ENCODE assay signal across 29 cellular contexts in the genomic region with DNA sequence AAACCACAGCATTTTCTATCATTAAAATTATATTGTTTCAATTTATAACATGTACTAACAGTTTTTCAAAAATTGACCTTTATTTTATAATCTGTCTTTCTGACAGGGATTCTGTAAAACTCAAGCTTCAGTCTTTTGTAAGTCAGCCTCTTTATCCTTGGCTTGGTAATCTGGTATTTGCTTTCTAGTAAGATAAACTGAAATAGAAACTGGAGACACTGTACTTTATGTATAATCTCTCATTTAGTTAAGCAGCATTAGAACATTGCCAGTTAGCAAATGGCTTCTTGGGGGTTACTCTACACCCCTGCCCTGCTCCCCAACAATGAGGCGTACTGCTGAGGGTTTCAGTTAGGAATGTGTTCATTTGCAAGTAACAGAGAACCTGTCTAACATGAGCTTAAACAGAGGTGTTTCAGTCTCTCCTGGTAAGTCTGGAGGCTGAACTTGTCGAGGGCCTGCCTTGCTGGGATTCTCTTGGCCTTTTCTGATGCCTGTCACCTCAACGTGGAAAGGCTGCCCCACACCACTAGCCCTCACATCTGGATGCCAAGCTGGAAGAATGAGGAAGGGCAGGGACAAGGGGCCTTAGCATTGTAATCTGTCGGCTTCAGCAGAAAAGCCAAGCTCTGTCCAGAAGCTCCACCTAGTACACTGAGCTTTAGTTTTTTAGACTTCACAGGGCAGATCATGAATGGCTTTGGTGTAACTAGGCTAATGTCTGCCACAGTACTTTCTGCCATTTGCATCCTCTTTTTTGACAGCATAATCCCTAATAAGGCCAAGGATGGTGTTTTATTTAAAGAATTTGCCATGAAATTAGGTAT. TPM values are rescaled to one million over a fixed set of nuclear protein-coding genes. Genes with fewer than 3 reads are reported as not detected.
DNase-seq lines count a peak whose midpoint lies in the region; ATAC-seq and TF ChIP-seq lines count a peak whose summit lies in the region.
"Had no signal": no experiment of that assay in that cellular context is flagged by ENCODE, and none has a peak within 500 bp of the region (broad histone marks: within the 10 kb centered on the region; RNA-seq: fewer than 3 reads in every experiment).

No MANE protein-coding gene starts in this region.

- DNase-seq in stimulated activated naive CD8-positive, alpha-beta T cell treated with anti-CD3 and anti-CD28 coated beads, Interleukin-15, amount 100 ng/mL, for 72 hours = no peak
- no peak for DNase-seq in stimulated activated naive CD8-positive, alpha-beta T cell treated with anti-CD3 and anti-CD28 coated beads, Interleukin-15, Interleukin-2, amounts not matched to agents 100 U/mL and 50 U/mL, for 24 hours
- DNase-seq in endodermal cell (no peak), upper lobe of right lung (no peak), MV-4-11 (lab: John Stamatoyannopoulos, UW) (no peak), PC-3 (no peak)
- no peak for DNase-seq in naive thymus-derived CD4-positive, alpha-beta T cell
- DNase-seq: ACHN; activated CD4-positive, alpha-beta T cell treated with anti-CD3 and anti-CD28 coated beads, Interleukin-2, amount 50 U/mL, for 1 hour; adrenal gland; brain microvascular endothelial cell; Caco-2; DND-41; effector CD8-positive, alpha-beta T cell; HCEC 1CT; kidney; NCI-H1417 treated with DMSO at 0.1 percent for 48 hours; NCI-H2081 treated with DMSO at 0.1 percent for 48 hours; NCI-H345; NCI-H82; nucleus accumbens; retina; stimulated activated CD4-positive, alpha-beta T cell treated with anti-CD3 and anti-CD28 coated beads, Interleukin-4, amount 100 ng/mL, for 1 hour; stimulated activated naive B cell treated with anti-CD40 and anti-IgM and Interleukin-4, amounts not matched to agents 10 μg/mL and 1 μg/mL and 100 μg/mL, for 72 hours had no signal

- no TSS peak for BruUV-seq in PC-3 (replicated peaks; lab: Mats Ljungman, UMichigan)

- TF ChIP-seq CTCF in endodermal cell (conservative IDR thresholded peaks at IDR 0.05) = no peak
- no peak for TF ChIP-seq CTCF in upper lobe of right lung (IDR thresholded peaks at IDR 0.05)
- TF ChIP-seq CTCF in PC-3 (conservative IDR thresholded peaks at IDR 0.05; ENCODE audit: low read depth, low read length) = no peak

- H3F3A ChIP-seq in PC-3 (ENCODE audit: low read length, unreplicated experiment) = no peaks in the 10 kb centered on the region

- no peaks in the 10 kb centered on the region for H4K20me1 ChIP-seq in PC-3 (ENCODE audit: low read length)

- no peaks in the 10 kb centered on the region for H3K27me3 Mint-ChIP-seq in stimulated activated naive CD8-positive, alpha-beta T cell treated with anti-CD3 and anti-CD28 coated beads, Interleukin-15, amount 100 ng/mL, for 72 hours
- no peaks in the 10 kb centered on the region for H3K27me3 Mint-ChIP-seq in endodermal cell (ENCODE audit: insufficient read depth)
- H3K27me3 Mint-ChIP-seq in naive thymus-derived CD4-positive, alpha-beta T cell = peaks cover 0 to 8% (median 3%) of the 10 kb centered on the region in 5 donors

- H3K27ac ChIP-seq in endodermal cell (ENCODE audit: low read depth, low read length) (no peak overlapping the region), upper lobe of right lung (no peak overlapping the region), PC-3 (ENCODE audit: low read length) (no peak overlapping the region)
- H3K27ac ChIP-seq in naive thymus-derived CD4-positive, alpha-beta T cell (ENCODE audit: low read depth, low read length) = peak overlapping the region; percentile 51
- H3K27ac ChIP-seq: adrenal gland, brain microvascular endothelial cell, esophagus muscularis mucosa, thoracic aorta had no signal

- 85% methylated on average over 4 of the region's 4 CpGs; no CpG with 5 or more reads in 1 of the 2 experiments for WGBS in endodermal cell (ENCODE audit: insufficient coverage in 1 of 2, insufficient read length in 1 of 2), 2 experiments

- H3K36me3 ChIP-seq in endodermal cell (ENCODE audit: control insufficient read depth, insufficient read depth, low read length) (no peaks in the 10 kb centered on the region), upper lobe of right lung (no peaks in the 10 kb centered on the region), PC-3 (ENCODE audit: low read depth, low read length) (no peaks in the 10 kb centered on the region)
- H3K36me3 ChIP-seq in naive thymus-derived CD4-positive, alpha-beta T cell (ENCODE audit: control insufficient read depth in 2 of 3, insufficient read depth in 3 of 3, low read length in 3 of 3) = no peaks in the 10 kb centered on the region
- H3K36me3 ChIP-seq: adrenal gland, brain microvascular endothelial cell, esophagus muscularis mucosa, thoracic aorta had no signal

- no peaks in the 10 kb centered on the region for H3K9me2 ChIP-seq in PC-3 (replicated peaks; ENCODE audit: low read length)

- H3K4me1 ChIP-seq in endodermal cell (ENCODE audit: control insufficient read depth, insufficient read depth, low read length) (peaks cover 12% of the 10 kb centered on the region), upper lobe of right lung (peaks cover 7% of the 10 kb centered on the region), PC-3 (ENCODE audit: insufficient read depth, low read length) (peaks cover 4% of the 10 kb centered on the region)
- H3K4me1 ChIP-seq in naive thymus-derived CD4-positive, alpha-beta T cell (ENCODE audit: control insufficient read depth in 2 of 2, insufficient read depth in 2 of 2, low read length in 2 of 2) = peaks cover 0 to 53% of the 10 kb centered on the region in 2 donors
- H3K4me1 ChIP-seq: adrenal gland had no signal

- intact Hi-C loops in naive thymus-derived CD4-positive, alpha-beta T cell (cut with micrococcal nuclease) = loop anchor here in 1 of 2 donors (1.0 kb wide), 1 partner anchor 9 kb away; no protein-coding TSS in a partner anchor
- intact Hi-C loops in upper lobe of right lung (cut with DNase I) = no loop called here
- intact Hi-C loops in PC-3 (cut with micrococcal nuclease) = no loop called here

- H3K4me3 Mint-ChIP-seq in stimulated activated naive CD8-positive, alpha-beta T cell treated with anti-CD3 and anti-CD28 coated beads, Interleukin-15, amount 100 ng/mL, for 72 hours = peak overlapping the region; percentile 14 to 54
- H3K4me3 Mint-ChIP-seq in endodermal cell = no peak overlapping the region
- peak overlapping the region in 3 of 10 donors; percentile 26 to 65 (median 47) for H3K4me3 Mint-ChIP-seq in naive thymus-derived CD4-positive, alpha-beta T cell
- H3K4me3 Mint-ChIP-seq: activated T-helper 17 cell treated with anti-CD3 and anti-CD28 coated beads, Interleukin-2, amount 50 U/mL, for 72 hours; stimulated activated naive B cell treated with anti-CD40 and anti-IgM and Interleukin-4, amounts not matched to agents 10 μg/mL and 1 μg/mL and 100 μg/mL, for 72 hours had no signal

- H3K27ac Mint-ChIP-seq in stimulated activated naive CD8-positive, alpha-beta T cell treated with anti-CD3 and anti-CD28 coated beads, Interleukin-15, amount 100 ng/mL, for 72 hours = peak overlapping the region; percentile 69
- peak overlapping the region; percentile 66 for H3K27ac Mint-ChIP-seq in endodermal cell
- peak overlapping the region in 8 of 9 donors; percentile 8 to 81 (median 77) for H3K27ac Mint-ChIP-seq in naive thymus-derived CD4-positive, alpha-beta T cell
- H3K27ac Mint-ChIP-seq: activated T-helper 17 cell treated with anti-CD3 and anti-CD28 coated beads, Interleukin-2, amount 50 U/mL, for 72 hours; stimulated activated naive B cell treated with anti-CD40 and anti-IgM and Interleukin-4, amounts not matched to agents 10 μg/mL and 1 μg/mL and 100 μg/mL, for 72 hours had no signal

- H3K4me1 Mint-ChIP-seq in stimulated activated naive CD8-positive, alpha-beta T cell treated with anti-CD3 and anti-CD28 coated beads, Interleukin-15, amount 100 ng/mL, for 72 hours = peaks cover 71% of the 10 kb centered on the region
- H3K4me1 Mint-ChIP-seq in endodermal cell = peaks cover 42% of the 10 kb centered on the region
- peaks cover 11 to 84% (median 66%) of the 10 kb centered on the region in 7 donors for H3K4me1 Mint-ChIP-seq in naive thymus-derived CD4-positive, alpha-beta T cell
- H3K4me1 Mint-ChIP-seq: stimulated activated naive B cell treated with anti-CD40 and anti-IgM and Interleukin-4, amounts not matched to agents 10 μg/mL and 1 μg/mL and 100 μg/mL, for 72 hours had no signal

- H3K9me3 Mint-ChIP-seq in stimulated activated naive CD8-positive, alpha-beta T cell treated with anti-CD3 and anti-CD28 coated beads, Interleukin-15, amount 100 ng/mL, for 72 hours = peaks cover 12 to 15% of the 10 kb centered on the region in 2 donors
- H3K9me3 Mint-ChIP-seq in endodermal cell = peaks cover 24% of the 10 kb centered on the region
- peaks cover 8 to 32% (median 15%) of the 10 kb centered on the region in 11 donors for H3K9me3 Mint-ChIP-seq in naive thymus-derived CD4-positive, alpha-beta T cell

- CTCF ChIA-PET in naive thymus-derived CD4-positive, alpha-beta T cell (lab: Charles Lee) = interaction anchor here (0.8 to 1.1 kb wide), 2 partner anchors 48 to 129 kb away, joined by 3 to 4 read pairs; partner anchors contain the start of gene LCA5
- CTCF ChIA-PET in PC-3 (lab: Charles Lee) = no interaction called here

- H3K27me3 ChIP-seq in endodermal cell (ENCODE audit: control insufficient read depth, insufficient read depth, low read length, poor library complexity, severe bottlenecking) (no peaks in the 10 kb centered on the region), upper lobe of right lung (no peaks in the 10 kb centered on the region), PC-3 (ENCODE audit: low read length) (no peaks in the 10 kb centered on the region)
- H3K27me3 ChIP-seq in naive thymus-derived CD4-positive, alpha-beta T cell (ENCODE audit: control insufficient read depth in 2 of 2, insufficient read depth in 2 of 2, low read length in 2 of 2) = no peaks in the 10 kb centered on the region
- H3K27me3 ChIP-seq: adrenal gland, brain microvascular endothelial cell, esophagus muscularis mucosa had no signal

- POLR2A ChIA-PET in naive thymus-derived CD4-positive, alpha-beta T cell (lab: Charles Lee) = interaction anchor here (1.0 to 3.3 kb wide), 5 partner anchors 9 to 588 kb away, joined by 4 to 14 read pairs (median 4); partner anchors contain the start of gene PHIP
- POLR2A ChIA-PET in PC-3 (lab: Charles Lee; ENCODE audit: unreplicated experiment) = no interaction called here

- H3K79me2 ChIP-seq in PC-3 (ENCODE audit: low read length) = no peaks in the 10 kb centered on the region

- H3K36me3 Mint-ChIP-seq in endodermal cell (ENCODE audit: low read depth) = peaks cover 17% of the 10 kb centered on the region
- H3K36me3 Mint-ChIP-seq in naive thymus-derived CD4-positive, alpha-beta T cell = peaks cover 5 to 15% (median 14%) of the 10 kb centered on the region in 5 donors
- H3K36me3 Mint-ChIP-seq: stimulated activated naive B cell treated with anti-CD40 and anti-IgM and Interleukin-4, amounts not matched to agents 10 μg/mL and 1 μg/mL and 100 μg/mL, for 72 hours had no signal

- ATAC-seq in stimulated activated naive CD8-positive, alpha-beta T cell treated with anti-CD3 and anti-CD28 coated beads, Interleukin-15, amount 100 ng/mL, for 72 hours = peak; percentile 40
- ATAC-seq in stimulated activated naive CD8-positive, alpha-beta T cell treated with anti-CD3 and anti-CD28 coated beads, Interleukin-15, Interleukin-2, amounts not matched to agents 100 U/mL and 50 U/mL, for 24 hours = no peak
- no peak for ATAC-seq in naive thymus-derived CD4-positive, alpha-beta T cell
- ATAC-seq in upper lobe of right lung = peak; percentile 39
- ATAC-seq in GM21717 (IDR thresholded peaks at IDR 0.05; ENCODE audit: unreplicated experiment) = no peak
- no peak for ATAC-seq in PC-3
- ATAC-seq: activated T-helper 17 cell treated with anti-CD3 and anti-CD28 coated beads, Interleukin-2, amount 50 U/mL, for 72 hours; stimulated activated naive B cell treated with anti-CD40 and anti-IgM and Interleukin-4, amounts not matched to agents 10 μg/mL and 1 μg/mL and 100 μg/mL, for 72 hours had no signal

- H3K9me3 ChIP-seq in endodermal cell (ENCODE audit: control insufficient read depth, low read length) = peaks cover 6% of the 10 kb centered on the region
- H3K9me3 ChIP-seq in naive thymus-derived CD4-positive, alpha-beta T cell (ENCODE audit: control insufficient read depth in 2 of 3, low read length in 3 of 3) = no peaks in the 10 kb centered on the region
- no peaks in the 10 kb centered on the region for H3K9me3 ChIP-seq in upper lobe of right lung
- no peaks in the 10 kb centered on the region for H3K9me3 ChIP-seq in PC-3 (ENCODE audit: low read length)
- H3K9me3 ChIP-seq: adrenal gland, Caco-2, esophagus muscularis mucosa, thoracic aorta had no signal

- H3K4me2 ChIP-seq in PC-3 (ENCODE audit: low read length) = no peak overlapping the region

- H3K4me3 ChIP-seq in endodermal cell (ENCODE audit: low read length) (no peak overlapping the region), upper lobe of right lung (no peak overlapping the region), PC-3 (ENCODE audit: low read length) (no peak overlapping the region)
- no peak overlapping the region for H3K4me3 ChIP-seq in naive thymus-derived CD4-positive, alpha-beta T cell (ENCODE audit: low read length)
- H3K4me3 ChIP-seq: adrenal gland, esophagus muscularis mucosa, lung, thoracic aorta had no signal

- H3K9ac ChIP-seq in endodermal cell (ENCODE audit: extremely low read depth, low read length, poor library complexity, severe bottlenecking) (no peak overlapping the region), PC-3 (ENCODE audit: low read length) (no peak overlapping the region)

- no peak overlapping the region for H2AFZ ChIP-seq in PC-3 (ENCODE audit: low read length)

RNA-seq across cellular contexts. Expression of gene SH3BGRL2, which starts 34.8 kb away (rescaled TPM):
- total RNA-seq in endodermal cell (10 to 100 TPM; 24.3 to 40.1 TPM), upper lobe of right lung (33.9 TPM), PC-3 (2014; rRNA removed) (3.7 and 3.8 TPM in 2 replicates)
- 15.8 TPM for polyA plus RNA-seq in endodermal cell (2013, experiment 1 of 2)
- 15.9 TPM for polyA plus RNA-seq in endodermal cell (2013, experiment 2 of 2)
- total RNA-seq in naive thymus-derived CD4-positive, alpha-beta T cell = 1 to 10 TPM in 3 of 5 experiments, under 1 TPM in 2; 0.17 to 2.9 (median 1.8) TPM
- polyA plus RNA-seq in naive thymus-derived CD4-positive, alpha-beta T cell = under 1 TPM; 0.37 to 0.74 TPM

Comparison
In these comparisons a context has a peak if more than half of its experiments do, and no peak if none do; other contexts are left out.
1. ATAC-seq: peak in stimulated activated naive CD8-positive, alpha-beta T cell treated with anti-CD3 and anti-CD28 coated beads, Interleukin-15, amount 100 ng/mL, for 72 hours (single experiment) and upper lobe of right lung (single experiment); none in stimulated activated naive CD8-positive, alpha-beta T cell treated with anti-CD3 and anti-CD28 coated beads, Interleukin-15, Interleukin-2, amounts not matched to agents 100 U/mL and 50 U/mL, for 24 hours (single experiment), naive thymus-derived CD4-positive, alpha-beta T cell (single experiment), GM21717 (single experiment) and PC-3 (single experiment).
2. Peak in every context shown above with its lines, with median percentiles within 50 percentile points of each other: H3K27ac Mint-ChIP-seq.